ENCODE assay signal across 8 cellular contexts in genomic region chr15:66356359-66357236, GRCh38. TPM values are rescaled to one million over a fixed set of nuclear protein-coding genes. Genes with fewer than 3 reads are reported as not detected.
A peak's percentile ranks its signal among the peaks of the same experiment; 100 is the strongest.
DNase-seq lines count a peak whose midpoint lies in the region; ATAC-seq and TF ChIP-seq lines count a peak whose summit lies in the region.

TSS of gene TIPIN (minus strand) at chr15:66356685. CDS start at chr15:66352947, 3,738 bp downstream.

- peak within 1 kb of the TSS; percentile 98 for H2AFZ ChIP-seq in SK-N-SH (ENCODE audit: low read depth)

- H3K9me3 ChIP-seq in SK-N-SH (no peaks in the 10 kb centered on the region), suprapubic skin (no peaks in the 10 kb centered on the region)

- POLR2A ChIA-PET in GM10248 (lab: Yijun Ruan, JAX), result interaction anchor here (1.0 kb wide), 1 partner anchor 17 kb away, joined by 3 read pairs; no protein-coding TSS in a partner anchor
- POLR2A ChIA-PET in SK-N-SH (lab: Yijun Ruan, JAX), result no interaction called here

- no peaks in the 10 kb centered on the region for H3K27me3 ChIP-seq in SK-N-SH (ENCODE audit: insufficient read depth)
- H3K27me3 ChIP-seq in suprapubic skin, result no peaks in the 10 kb centered on the region

- H3K4me3 ChIP-seq in SK-N-SH (ENCODE audit: low read depth in 2 of 2, low read length in 1 of 2) (peak within 1 kb of the TSS; percentile 64 to 86), suprapubic skin (peak within 1 kb of the TSS; percentile 77)

- TF ChIP-seq EP300 in SK-N-SH (IDR thresholded peaks at IDR 0.05; ENCODE audit: borderline replicate concordance in 1 of 2, low read depth in 1 of 2, low read length in 1 of 2), result peak in 1 of 2 experiments; percentile 37; a peak in 2 of 4 replicates
- no peak for TF ChIP-seq EP300 in suprapubic skin (IDR thresholded peaks at IDR 0.05)

- CTCF ChIA-PET in GM10248 (lab: Yijun Ruan, JAX), result interaction anchor here (1.0 to 4.1 kb wide), 3 partner anchors 28 to 142 kb away, joined by 3 to 18 read pairs (median 5); partner anchors contain the start of genes MAP2K1 and SNAPC5
- CTCF ChIA-PET in SK-N-SH (lab: Yijun Ruan, JAX), result interaction anchor here (0.6 to 4.5 kb wide), 4 partner anchors 14 to 390 kb away, joined by 3 to 24 read pairs (median 3); partner anchors contain the start of genes MAP2K1 and SNAPC5

- TF ChIP-seq POLR2A in suprapubic skin (IDR thresholded peaks at IDR 0.05), result peak in 1 of 2 donors; percentile 33

- no peaks in the 10 kb centered on the region for H4K20me1 ChIP-seq in SK-N-SH (ENCODE audit: insufficient read depth)

- peaks cover 8% of the 10 kb centered on the region for H3F3A ChIP-seq in SK-N-SH (replicated peaks; ENCODE audit: insufficient read depth)

- TF ChIP-seq CTCF in GM10248 (IDR thresholded peaks at IDR 0.05; ENCODE audit: control extremely low read depth, extremely low read depth, low read depth, missing control alignments), result no peak
- no peak for TF ChIP-seq CTCF in SK-N-SH (IDR thresholded peaks at IDR 0.05)
- no peak for TF ChIP-seq CTCF in suprapubic skin (IDR thresholded peaks at IDR 0.05)

- peak within 1 kb of the TSS; percentile 84 for H3K9ac ChIP-seq in SK-N-SH

- TF ChIP-seq RAD21 in SK-N-SH (IDR thresholded peaks at IDR 0.05; ENCODE audit: low read length), result no peak

- H3K4me2 ChIP-seq in SK-N-SH, result peak within 1 kb of the TSS; percentile 98

- H3K9me2 ChIP-seq in SK-N-SH, result no peaks in the 10 kb centered on the region

- peak; percentile 95 for ATAC-seq in HG02610 (IDR thresholded peaks at IDR 0.05; ENCODE audit: unreplicated experiment)

- H3K36me3 ChIP-seq in SK-N-SH (replicated peaks in 1 of 2; ENCODE audit: control insufficient read depth in 1 of 2, insufficient read depth in 2 of 2, low read length in 1 of 2) (no peaks in the 10 kb centered on the region), suprapubic skin (peaks cover 9% of the 10 kb centered on the region)

- 3% methylated on average over 31 of the region's 51 CpGs for WGBS in SK-N-SH (ENCODE audit: low lambda C conversion rate)
- 7% methylated on average over 51 of the region's 51 CpGs for WGBS in suprapubic skin

- DNase-seq in GM10248 (ENCODE audit: extremely low spot score) (peak; percentile 97), NCI-H1092 (lab: John Stamatoyannopoulos, UW) (peak; percentile 89), SK-N-SH (peak; percentile 93), globus pallidus (ENCODE audit: low spot score) (peak; percentile 80), nucleus accumbens (lab: John Stamatoyannopoulos, UW) (peak; percentile 14 to 94 (median 76)), suprapubic skin (ENCODE audit: low spot score in 2 of 2) (peak; percentile 97)
- peak; percentile 97 for DNase-seq in activated naive CD4-positive, alpha-beta T cell treated with anti-CD3 and anti-CD28 coated beads, Interleukin-2, amount 50 U/mL, for 16 hours

- peaks cover 20% of the 10 kb centered on the region; the same call in 1 of the 2 replicates for H3K79me2 ChIP-seq in SK-N-SH (ENCODE audit: insufficient read depth)

- H3K27ac ChIP-seq in SK-N-SH (ENCODE audit: low read depth in 2 of 2, low read length in 1 of 2), result peak within 1 kb of the TSS; percentile 47 to 67; a peak in 3 of 4 replicates
- H3K27ac ChIP-seq in suprapubic skin, result peak within 1 kb of the TSS; percentile 73

- H3K4me1 ChIP-seq in SK-N-SH (ENCODE audit: control insufficient read depth in 1 of 2, insufficient read depth in 2 of 2, low read depth in 1 of 2, low read length in 1 of 2), result peaks cover 0 to 3% of the 10 kb centered on the region in 2 experiments; a peak in 1 of 4 replicates
- peaks cover 11% of the 10 kb centered on the region for H3K4me1 ChIP-seq in suprapubic skin

TF ChIP-seq in SK-N-SH, 30 proteins besides CTCF, POLR2A, EP300 and RAD21 (continues in another document):
- TF ChIP-seq GATA2 (CRISPR knock-in tag; IDR thresholded peaks at IDR 0.05) (no peak), SMC3 (IDR thresholded peaks at IDR 0.05; ENCODE audit: low read depth, low read length) (no peak), MEF2A (IDR thresholded peaks at IDR 0.05; ENCODE audit: borderline replicate concordance, low read depth) (no peak), RFX5 (IDR thresholded peaks at IDR 0.05; ENCODE audit: low read length) (no peak), GABPA (IDR thresholded peaks at IDR 0.05; ENCODE audit: low read depth) (peak; percentile 63), MAX (IDR thresholded peaks at IDR 0.05; ENCODE audit: low read depth) (peak; percentile 86), CHD2 (IDR thresholded peaks at IDR 0.05; ENCODE audit: low read length, partially characterized antibody) (peak; percentile 100), FOXJ3 (CRISPR knock-in tag; IDR thresholded peaks at IDR 0.05) (no peak), RCOR1 (IDR thresholded peaks at IDR 0.05; ENCODE audit: low read length) (no peak), ZBTB33 (IDR thresholded peaks at IDR 0.05; ENCODE audit: borderline replicate concordance, low read depth) (peak; percentile 99), POLR2AphosphoS5 (IDR thresholded peaks at IDR 0.05; ENCODE audit: low read depth, low read length) (peak; percentile 84; the same call in 1 of the 2 replicates), USF2 (IDR thresholded peaks at IDR 0.05; ENCODE audit: borderline replicate concordance, low read depth, low read length) (no peak), TCF12 (IDR thresholded peaks at IDR 0.05) (peak; percentile 14; the same call in 1 of the 2 replicates), USF1 (IDR thresholded peaks at IDR 0.05; ENCODE audit: borderline replicate concordance, low read depth) (0 out of 2 replicates have a peak, but pooled peaks have one; percentile 14), IRF3 (IDR thresholded peaks at IDR 0.05; ENCODE audit: low read depth, low read length) (no peak)

RNA-seq across cellular contexts. Expression of gene TIPIN, which starts in this region (rescaled TPM):
- 5.7 and 6.0 TPM in 2 replicates for polyA plus RNA-seq in SK-N-SH (2012; rRNA removed)
- 9.1 and 12.9 TPM in 2 replicates for polyA plus RNA-seq in SK-N-SH (2012; cell fraction: cytosol; rRNA removed)
- 2.7 and 4.6 TPM in 2 replicates for polyA plus RNA-seq in SK-N-SH (2012; cell fraction: nucleus; rRNA removed)
- total RNA-seq in suprapubic skin, result 1 to 10 TPM; 4.8 to 8.2 (median 7.0) TPM

Comparison
In these comparisons a context has a peak if more than half of its experiments do, and no peak if none do; other contexts are left out.
1. Peak in every context shown above with its lines: DNase-seq, ATAC-seq, H3K4me3 ChIP-seq and H3K27ac ChIP-seq.